1 cellular context compared by ENCODE assay signal in genomic region chrX:118495061-118495921, GRCh38.
TF ChIP-seq lines count a peak whose summit lies in the region.

Gene DOCK11, plus strand, starts transcription at chrX:118495815. Its CDS starts 157 bp downstream, at chrX:118495972.

TF ChIP-seq in K562, 482 proteins besides CTCF, POLR2A, EP300 and RAD21 (continued from another document and continues in another):
- TF ChIP-seq ZNF592 (IDR thresholded peaks at IDR 0.05) (peak; percentile 12; the same call in 1 of the 2 replicates), STAG1 (CRISPR knock-in tag; IDR thresholded peaks at IDR 0.05; ENCODE audit: borderline replicate concordance) (no peak), SNRNP70 (optimal IDR thresholded peaks at IDR 0.05; ENCODE audit: low read depth, low read length) (no peak), FOXA1 (IDR thresholded peaks at IDR 0.05; ENCODE audit: borderline replicate concordance) (no peak), CBX5 (IDR thresholded peaks at IDR 0.05; ENCODE audit: borderline replicate concordance, low read depth) (no peak), BRF2 (IDR thresholded peaks at IDR 0.05; ENCODE audit: borderline replicate concordance, insufficient read depth, insufficient read length) (no peak), BRD4 (IDR thresholded peaks at IDR 0.05) (no peak), ATF4 (CRISPR knock-in tag; IDR thresholded peaks at IDR 0.05) (no peak), HDGF (IDR thresholded peaks at IDR 0.05) (no peak), MAZ (CRISPR knock-in tag; conservative IDR thresholded peaks at IDR 0.05 in 1 of 2, IDR thresholded peaks at IDR 0.05 in 1 of 2) (peak in 1 of 2 experiments; percentile 88; a peak in 2 of 4 replicates), ZBTB33 (CRISPR knock-in tag; IDR thresholded peaks at IDR 0.05) (no peak), ZNF668 (CRISPR knock-in tag; IDR thresholded peaks at IDR 0.05) (no peak), SUPT5H (IDR thresholded peaks at IDR 0.05) (peak; percentile 56; the same call in 1 of the 2 replicates), STAT5B (CRISPR knock-in tag; IDR thresholded peaks at IDR 0.05) (no peak), ZNF75A (CRISPR knock-in tag; IDR thresholded peaks at IDR 0.05) (no peak), RNF219 (CRISPR knock-in tag; IDR thresholded peaks at IDR 0.05) (no peak), TEAD2 (tag; IDR thresholded peaks at IDR 0.05) (no peak), ZNF444 (CRISPR knock-in tag; IDR thresholded peaks at IDR 0.05) (no peak), NFIC (IDR thresholded peaks at IDR 0.05) (no peak), CHD7 (IDR thresholded peaks at IDR 0.05; ENCODE audit: low read depth, low read length) (no peak), TAF7 (tag; IDR thresholded peaks at IDR 0.05) (no peak), CREB1 (IDR thresholded peaks at IDR 0.05) (no peak; the same call in 1 of the 2 replicates), CREB1 (CRISPR knock-in tag; IDR thresholded peaks at IDR 0.05) (no peak), DLX4 (CRISPR knock-in tag; IDR thresholded peaks at IDR 0.05) (no peak)
